ENCODE assay signal across 9 cellular contexts in genomic region chr10:78623577-78624215, GRCh38.
DNase-seq lines count a peak whose midpoint lies in the region; ATAC-seq, FAIRE-seq and TF ChIP-seq lines count a peak whose summit lies in the region.
"Had no signal": no experiment of that assay in that cellular context is flagged by ENCODE, and none has a peak within 500 bp of the region (broad histone marks: within the 10 kb centered on the region; RNA-seq: fewer than 3 reads in every experiment).

No MANE protein-coding gene starts in this region.

- H3K27ac ChIP-seq in coronary artery: no peak overlapping the region

- DNase-seq in AG08395 (ENCODE audit: low spot score) (peak; percentile 74), H54 (ENCODE audit: insufficient read length, low spot score) (peak; percentile 69), SW480 (ENCODE audit: low spot score) (peak; percentile 54), iris pigment epithelial cell (ENCODE audit: low read depth) (peak; percentile 77), coronary artery (ENCODE audit: low spot score) (no peak)
- DNase-seq: naive thymus-derived CD8-positive, alpha-beta T cell had no signal

- no peak for TF ChIP-seq CTCF in coronary artery (IDR thresholded peaks at IDR 0.05)

- H3K4me3 ChIP-seq in coronary artery: no peak overlapping the region

- TF ChIP-seq POLR2A in H54 (IDR thresholded peaks at IDR 0.05; ENCODE audit: low read depth, low read length): no peak

- no peak for ATAC-seq in HG02798 (IDR thresholded peaks at IDR 0.05; ENCODE audit: poor library complexity, unreplicated experiment)
- ATAC-seq in HG03175 (IDR thresholded peaks at IDR 0.05; ENCODE audit: unreplicated experiment): no peak
- no peak for ATAC-seq in GM18873 (IDR thresholded peaks at IDR 0.05; ENCODE audit: low FRiP score, unreplicated experiment)
- ATAC-seq: naive thymus-derived CD8-positive, alpha-beta T cell had no signal

- FAIRE-seq in H54 (lab: Jason Lieb, UNC): peak; percentile 97
